Comparison of ENCODE assay signal across 10 cellular contexts in the genomic region with DNA sequence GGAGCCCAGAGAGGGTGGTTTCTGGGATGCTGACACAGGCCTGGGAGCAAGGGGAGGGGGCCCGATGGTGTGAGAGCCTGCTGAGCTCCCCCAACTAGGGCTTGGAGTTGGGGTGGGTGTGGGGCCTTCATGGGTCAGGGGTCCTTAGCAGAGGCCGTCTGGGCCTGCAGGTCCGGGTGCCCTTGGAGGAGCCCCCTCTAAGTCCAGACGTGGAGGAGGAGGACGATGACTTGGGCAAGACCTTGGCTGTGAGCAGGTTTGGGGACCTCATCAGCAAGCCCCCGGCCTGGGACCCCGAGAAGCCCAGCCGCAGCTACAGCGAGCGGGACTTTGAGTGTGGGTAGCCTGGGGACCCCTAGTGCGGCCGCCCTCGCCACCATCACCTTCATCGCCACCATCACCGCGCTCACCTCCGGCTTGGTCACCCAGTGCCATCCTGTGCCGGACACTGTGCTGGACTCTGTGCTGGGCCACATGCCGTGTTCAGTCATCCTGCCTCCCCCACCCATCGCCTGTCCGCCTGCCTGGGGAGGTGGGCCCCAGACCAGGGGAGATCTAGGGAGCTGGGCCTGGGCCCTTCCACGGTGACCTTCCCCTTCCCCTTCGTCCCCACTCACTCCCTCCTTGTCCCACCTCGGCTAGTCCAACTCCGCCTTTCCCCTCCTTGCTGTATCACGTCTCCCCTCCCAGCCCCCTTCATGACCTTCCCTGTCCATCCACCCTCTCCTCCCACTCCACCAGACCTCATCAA. TPM values are rescaled to one million over a fixed set of nuclear protein-coding genes. Genes with fewer than 3 reads are reported as not detected.
A peak's percentile ranks its signal among the peaks of the same experiment; 100 is the strongest.
DNase-seq lines count a peak whose midpoint lies in the region; ATAC-seq and TF ChIP-seq lines count a peak whose summit lies in the region.
"Had no signal": no experiment of that assay in that cellular context is flagged by ENCODE, and none has a peak within 500 bp of the region (broad histone marks: within the 10 kb centered on the region; RNA-seq: fewer than 3 reads in every experiment).

No MANE protein-coding gene starts in this region.

- H3K9me3 Mint-ChIP-seq in natural killer cell (no peaks in the 10 kb centered on the region), endodermal cell (no peaks in the 10 kb centered on the region)
- H3K9me3 Mint-ChIP-seq in natural killer cell treated with Interleukin-12 subunit alpha and Interleukin-12 subunit beta and Interleukin-15 and Interleukin-18, amount 100 ng/mL, for 72 hours: no peaks in the 10 kb centered on the region
- no peaks in the 10 kb centered on the region for H3K9me3 Mint-ChIP-seq in activated CD8-positive, alpha-beta T cell treated with anti-CD3 and anti-CD28 coated beads for 36 hours

- TF ChIP-seq CTCF in natural killer cell (IDR thresholded peaks at IDR 0.05) (no peak), endodermal cell (conservative IDR thresholded peaks at IDR 0.05) (no peak), uterus (IDR thresholded peaks at IDR 0.05) (no peak)
- no peak for TF ChIP-seq CTCF in activated CD8-positive, alpha-beta T cell treated with anti-CD3 and anti-CD28 coated beads for 36 hours (IDR thresholded peaks at IDR 0.05)

- no peak overlapping the region for H3K27ac ChIP-seq in endodermal cell (ENCODE audit: low read depth, low read length)
- no peak overlapping the region for H3K27ac ChIP-seq in mesodermal cell (ENCODE audit: low read depth, low read length, severe bottlenecking)
- H3K27ac ChIP-seq in uterus: peak overlapping the region in 1 of 2 donors; percentile 60
- H3K27ac ChIP-seq: neutrophil had no signal

- POLR2A ChIA-PET in activated CD8-positive, alpha-beta T cell treated with anti-CD3 and anti-CD28 coated beads for 36 hours (lab: Charles Lee): no interaction called here

- CTCF ChIA-PET in activated CD8-positive, alpha-beta T cell treated with anti-CD3 and anti-CD28 coated beads for 36 hours (lab: Charles Lee): interaction anchor here (1.3 to 1.4 kb wide), 3 partner anchors 13 to 68 kb away, joined by 4 to 6 read pairs (median 5); no protein-coding TSS in a partner anchor

- 93 to 96% methylated on average over 15 to 26 of the region's 26 CpGs for WGBS in endodermal cell (ENCODE audit: insufficient coverage in 1 of 2, insufficient read length in 1 of 2), 2 experiments
- 92 to 96% methylated on average over 17 to 23 of the region's 26 CpGs for WGBS in mesodermal cell (ENCODE audit: insufficient coverage in 2 of 2), 2 experiments

- no peak overlapping the region for H3K9ac ChIP-seq in endodermal cell (ENCODE audit: extremely low read depth, low read length, poor library complexity, severe bottlenecking)

- H3K36me3 Mint-ChIP-seq in natural killer cell (no peaks in the 10 kb centered on the region), endodermal cell (ENCODE audit: low read depth) (peaks cover 6% of the 10 kb centered on the region)
- no peaks in the 10 kb centered on the region for H3K36me3 Mint-ChIP-seq in natural killer cell treated with Interleukin-12 subunit alpha and Interleukin-12 subunit beta and Interleukin-15 and Interleukin-18, amount 100 ng/mL, for 72 hours
- H3K36me3 Mint-ChIP-seq in activated CD8-positive, alpha-beta T cell treated with anti-CD3 and anti-CD28 coated beads for 36 hours (ENCODE audit: low read depth): no peaks in the 10 kb centered on the region

- H3K9me3 ChIP-seq in endodermal cell (ENCODE audit: control insufficient read depth, low read length) (no peaks in the 10 kb centered on the region), mesodermal cell (ENCODE audit: control insufficient read depth, low read length) (no peaks in the 10 kb centered on the region), uterus (no peaks in the 10 kb centered on the region)
- H3K9me3 ChIP-seq: neutrophil had no signal

- H3K4me3 ChIP-seq in endodermal cell (ENCODE audit: low read length): peak overlapping the region; percentile 73
- H3K4me3 ChIP-seq in mesodermal cell (ENCODE audit: extremely low read depth, insufficient read depth, low read length, poor library complexity, severe bottlenecking): peak overlapping the region; percentile 54
- peak overlapping the region; percentile 35 to 85 for H3K4me3 ChIP-seq in uterus

- H3K4me3 Mint-ChIP-seq in natural killer cell (peak overlapping the region; percentile 17), endodermal cell (peak overlapping the region; percentile 73)
- H3K4me3 Mint-ChIP-seq in natural killer cell treated with Interleukin-12 subunit alpha and Interleukin-12 subunit beta and Interleukin-15 and Interleukin-18, amount 100 ng/mL, for 72 hours: no peak overlapping the region
- H3K4me3 Mint-ChIP-seq in activated CD8-positive, alpha-beta T cell treated with anti-CD3 and anti-CD28 coated beads for 36 hours: no peak overlapping the region

- intact Hi-C loops in natural killer cell (cut with micrococcal nuclease): no loop called here
- intact Hi-C loops in uterus (cut with DNase I; ENCODE audit: low total_unique reads): no loop called here
- intact Hi-C loops in activated CD8-positive, alpha-beta T cell treated with anti-CD3 and anti-CD28 coated beads for 36 hours (cut with micrococcal nuclease): no loop called here

- H3K27ac Mint-ChIP-seq in natural killer cell (no peak overlapping the region), endodermal cell (no peak overlapping the region)
- no peak overlapping the region for H3K27ac Mint-ChIP-seq in natural killer cell treated with Interleukin-12 subunit alpha and Interleukin-12 subunit beta and Interleukin-15 and Interleukin-18, amount 100 ng/mL, for 72 hours
- no peak overlapping the region for H3K27ac Mint-ChIP-seq in activated CD8-positive, alpha-beta T cell treated with anti-CD3 and anti-CD28 coated beads for 36 hours

- no peak for TF ChIP-seq POLR2A in uterus (IDR thresholded peaks at IDR 0.05)

- DNase-seq in natural killer cell: no peak
- DNase-seq in natural killer cell treated with Interleukin-12 subunit alpha and Interleukin-12 subunit beta and Interleukin-15 and Interleukin-18, amount 100 ng/mL, for 72 hours (ENCODE audit: low spot score): no peak
- DNase-seq in endodermal cell: no peak
- peak; percentile 16 to 17 for DNase-seq in uterus
- no peak for DNase-seq in NCI-H2196 treated with DMSO at 0.1 percent for 48 hours (lab: John Stamatoyannopoulos, UW; ENCODE audit: unreplicated experiment)
- no peak for DNase-seq in stimulated activated CD4-positive, alpha-beta T cell treated with anti-CD3 and anti-CD28 coated beads, Interleukin-2, amount 100 ng/mL, for 24 hours
- no peak for DNase-seq in activated CD8-positive, alpha-beta T cell treated with anti-CD3 and anti-CD28 coated beads for 36 hours
- DNase-seq: Karpas-422 had no signal

- peaks cover 19 to 25% of the 10 kb centered on the region in 2 donors for H3K27me3 Mint-ChIP-seq in natural killer cell (ENCODE audit: low read depth in 2 of 2)
- peaks cover 17 to 25% of the 10 kb centered on the region in 2 donors for H3K27me3 Mint-ChIP-seq in natural killer cell treated with Interleukin-12 subunit alpha and Interleukin-12 subunit beta and Interleukin-15 and Interleukin-18, amount 100 ng/mL, for 72 hours
- H3K27me3 Mint-ChIP-seq in endodermal cell (ENCODE audit: insufficient read depth): peaks cover 5% of the 10 kb centered on the region
- peaks cover 19% of the 10 kb centered on the region for H3K27me3 Mint-ChIP-seq in activated CD8-positive, alpha-beta T cell treated with anti-CD3 and anti-CD28 coated beads for 36 hours

- H3K36me3 ChIP-seq in endodermal cell (ENCODE audit: control insufficient read depth, insufficient read depth, low read length) (no peaks in the 10 kb centered on the region), mesodermal cell (ENCODE audit: control insufficient read depth, insufficient read depth, low read length) (no peaks in the 10 kb centered on the region), uterus (no peaks in the 10 kb centered on the region)
- H3K36me3 ChIP-seq: neutrophil had no signal

- no peaks in the 10 kb centered on the region for H3K4me1 ChIP-seq in endodermal cell (ENCODE audit: control insufficient read depth, insufficient read depth, low read length)
- H3K4me1 ChIP-seq in mesodermal cell (ENCODE audit: control insufficient read depth, insufficient read depth, low read length, poor library complexity, severe bottlenecking): peaks cover 7% of the 10 kb centered on the region
- H3K4me1 ChIP-seq in uterus: no peaks in the 10 kb centered on the region

- ATAC-seq in natural killer cell: no peak
- no peak for ATAC-seq in natural killer cell treated with Interleukin-12 subunit alpha and Interleukin-12 subunit beta and Interleukin-15 and Interleukin-18, amount 100 ng/mL, for 72 hours
- no peak for ATAC-seq in activated CD8-positive, alpha-beta T cell treated with anti-CD3 and anti-CD28 coated beads for 36 hours

- H3K4me1 Mint-ChIP-seq in natural killer cell: peaks cover 0 to 5% of the 10 kb centered on the region in 2 donors
- H3K4me1 Mint-ChIP-seq in natural killer cell treated with Interleukin-12 subunit alpha and Interleukin-12 subunit beta and Interleukin-15 and Interleukin-18, amount 100 ng/mL, for 72 hours (ENCODE audit: low read depth in 2 of 2): peaks cover 3 to 4% of the 10 kb centered on the region in 2 donors
- no peaks in the 10 kb centered on the region for H3K4me1 Mint-ChIP-seq in endodermal cell
- no peaks in the 10 kb centered on the region for H3K4me1 Mint-ChIP-seq in activated CD8-positive, alpha-beta T cell treated with anti-CD3 and anti-CD28 coated beads for 36 hours (ENCODE audit: low read depth)

- H3K27me3 ChIP-seq in endodermal cell (ENCODE audit: control insufficient read depth, insufficient read depth, low read length, poor library complexity, severe bottlenecking) (peaks cover 9% of the 10 kb centered on the region), uterus (peaks cover 0 to 3% of the 10 kb centered on the region in 2 donors)

RNA-seq across cellular contexts. Expression of a gene that starts 1.0 kb away (rescaled TPM):
- total RNA-seq in natural killer cell: under 1 TPM in 2 of 3 donors, not detected in 1; 0.15 to 0.45 TPM
- not detected for total RNA-seq in natural killer cell treated with Interleukin-12 subunit alpha and Interleukin-12 subunit beta and Interleukin-15 and Interleukin-18, amount 100 ng/mL, for 72 hours
- total RNA-seq in endodermal cell: 10 to 100 TPM; 13.4 to 20.2 TPM
- 8.0 TPM for polyA plus RNA-seq in endodermal cell (2013, experiment 1 of 2)
- polyA plus RNA-seq in endodermal cell (2013, experiment 2 of 2): 5.3 TPM
- 5.6 TPM for polyA plus RNA-seq in mesodermal cell (2013, experiment 1 of 2)
- 5.8 TPM for polyA plus RNA-seq in mesodermal cell (2013, experiment 2 of 2)
- total RNA-seq in uterus: 10 to 100 TPM in 1 of 4 donors, 1 to 10 TPM in 3; 2.3 to 29.4 (median 3.5) TPM
- total RNA-seq in activated CD8-positive, alpha-beta T cell treated with anti-CD3 and anti-CD28 coated beads for 36 hours: not detected

RNA-seq across cellular contexts. Expression of a gene that starts 30.8 kb away (rescaled TPM):
- total RNA-seq in natural killer cell (10 to 100 TPM; 56.1 to 76.0 (median 65.2) TPM), endodermal cell (10 to 100 TPM; 27.3 to 31.1 TPM), uterus (10 to 100 TPM in 2 of 4 donors, 1 to 10 TPM in 1, under 1 TPM in 1; 0.51 to 28.0 (median 13.1) TPM)
- total RNA-seq in natural killer cell treated with Interleukin-12 subunit alpha and Interleukin-12 subunit beta and Interleukin-15 and Interleukin-18, amount 100 ng/mL, for 72 hours: 10 to 100 TPM; 27.7 to 50.7 TPM
- 36.2 TPM for polyA plus RNA-seq in endodermal cell (2013, experiment 1 of 2)
- 29.6 TPM for polyA plus RNA-seq in endodermal cell (2013, experiment 2 of 2)
- 17.4 TPM for polyA plus RNA-seq in mesodermal cell (2013, experiment 1 of 2)
- 14.3 TPM for polyA plus RNA-seq in mesodermal cell (2013, experiment 2 of 2)
- 10 to 100 TPM; 26.4 to 27.5 TPM for total RNA-seq in activated CD8-positive, alpha-beta T cell treated with anti-CD3 and anti-CD28 coated beads for 36 hours

RNA-seq across cellular contexts. Expression of a gene that starts 56.3 kb away (rescaled TPM):
- total RNA-seq in natural killer cell (not detected), endodermal cell (1 to 10 TPM in 1 of 2 donors, under 1 TPM in 1; 0.48 to 1.5 TPM), uterus (1 to 10 TPM in 1 of 4 donors, not detected in 3; 2.4 TPM)
- not detected for total RNA-seq in natural killer cell treated with Interleukin-12 subunit alpha and Interleukin-12 subunit beta and Interleukin-15 and Interleukin-18, amount 100 ng/mL, for 72 hours
- 0.61 TPM for polyA plus RNA-seq in endodermal cell (2013, experiment 1 of 2)
- polyA plus RNA-seq in endodermal cell (2013, experiment 2 of 2): 0.75 TPM
- 0.33 TPM for polyA plus RNA-seq in mesodermal cell (2013, experiment 1 of 2)
- polyA plus RNA-seq in mesodermal cell (2013, experiment 2 of 2): 0.51 TPM
- total RNA-seq in activated CD8-positive, alpha-beta T cell treated with anti-CD3 and anti-CD28 coated beads for 36 hours: not detected

RNA-seq across cellular contexts. Expression of a gene that starts 57.1 kb away (rescaled TPM):
- total RNA-seq in natural killer cell (1 to 10 TPM in 1 of 3 donors, under 1 TPM in 2; 0.07 to 8.8 (median 0.32) TPM), endodermal cell (100 to 1,000 TPM; 156 to 162 TPM), uterus (100 to 1,000 TPM in 2 of 4 donors, 10 to 100 TPM in 2; 53.2 to 146 (median 113) TPM)
- total RNA-seq in natural killer cell treated with Interleukin-12 subunit alpha and Interleukin-12 subunit beta and Interleukin-15 and Interleukin-18, amount 100 ng/mL, for 72 hours: 1 to 10 TPM in 1 of 2 donors, not detected in 1; 2.9 TPM
- polyA plus RNA-seq in endodermal cell (2013, experiment 1 of 2): 93.4 TPM
- polyA plus RNA-seq in endodermal cell (2013, experiment 2 of 2): 95.4 TPM
- 75.2 TPM for polyA plus RNA-seq in mesodermal cell (2013, experiment 1 of 2)
- polyA plus RNA-seq in mesodermal cell (2013, experiment 2 of 2): 64.3 TPM
- total RNA-seq in activated CD8-positive, alpha-beta T cell treated with anti-CD3 and anti-CD28 coated beads for 36 hours: 1 to 10 TPM; 1.3 to 1.4 TPM

Comparison
In these comparisons a context has a peak if more than half of its experiments do, and no peak if none do; other contexts are left out.
1. H3K4me3 Mint-ChIP-seq: peak in natural killer cell (single experiment) and endodermal cell (single experiment); none in natural killer cell treated with Interleukin-12 subunit alpha and Interleukin-12 subunit beta and Interleukin-15 and Interleukin-18, amount 100 ng/mL, for 72 hours (single experiment) and activated CD8-positive, alpha-beta T cell treated with anti-CD3 and anti-CD28 coated beads for 36 hours (single experiment).
2. DNase-seq: peak in uterus (2 of 2); none in natural killer cell (single experiment), natural killer cell treated with Interleukin-12 subunit alpha and Interleukin-12 subunit beta and Interleukin-15 and Interleukin-18, amount 100 ng/mL, for 72 hours (single experiment), endodermal cell (single experiment), NCI-H2196 treated with DMSO at 0.1 percent for 48 hours (single experiment), stimulated activated CD4-positive, alpha-beta T cell treated with anti-CD3 and anti-CD28 coated beads, Interleukin-2, amount 100 ng/mL, for 24 hours (0 of 2) and activated CD8-positive, alpha-beta T cell treated with anti-CD3 and anti-CD28 coated beads for 36 hours (single experiment).
3. Peak in every context shown above with its lines, with median percentiles within 50 percentile points of each other: H3K4me3 ChIP-seq.